ENCODE assay signal across 16 cellular contexts in the genomic region with DNA sequence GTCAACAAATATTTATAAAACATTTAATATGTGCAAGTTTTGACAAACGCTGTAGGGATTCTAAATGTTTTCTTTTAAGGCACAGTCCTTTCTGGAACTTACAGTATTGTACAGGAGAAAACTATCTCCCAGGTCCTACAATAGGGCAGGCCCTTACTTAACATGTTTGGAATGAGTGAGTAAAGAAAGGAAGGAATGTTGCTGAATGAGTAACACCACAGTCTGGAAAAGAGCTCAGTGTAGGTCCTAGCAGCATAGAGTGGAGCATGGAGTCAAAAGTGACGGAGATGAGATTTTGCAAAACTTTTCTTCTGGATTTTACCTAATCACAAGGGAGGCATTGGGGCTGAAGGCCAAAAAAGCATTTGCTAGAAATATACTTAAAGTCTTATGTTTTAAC. TPM values are rescaled to one million over a fixed set of nuclear protein-coding genes. Genes with fewer than 3 reads are reported as not detected.
DNase-seq lines count a peak whose midpoint lies in the region; ATAC-seq and TF ChIP-seq lines count a peak whose summit lies in the region.
"Had no signal": no experiment of that assay in that cellular context is flagged by ENCODE, and none has a peak within 500 bp of the region (broad histone marks: within the 10 kb centered on the region; RNA-seq: fewer than 3 reads in every experiment).

No MANE protein-coding gene starts in this region.

- H3K27me3 Mint-ChIP-seq in stimulated activated naive B cell treated with anti-CD40 and anti-IgM and Interleukin-4, amounts not matched to agents 10 μg/mL and 1 μg/mL and 100 μg/mL, for 72 hours, result no peaks in the 10 kb centered on the region

- peaks cover 11% of the 10 kb centered on the region for H3K4me1 ChIP-seq in foreskin keratinocyte
- H3K4me1 ChIP-seq: right lobe of liver had no signal

- H3K27ac Mint-ChIP-seq in stimulated activated naive B cell treated with anti-CD40 and anti-IgM and Interleukin-4, amounts not matched to agents 10 μg/mL and 1 μg/mL and 100 μg/mL, for 72 hours, result no peak overlapping the region
- H3K27ac Mint-ChIP-seq: naive thymus-derived CD8-positive, alpha-beta T cell had no signal

- no peak overlapping the region for H3K4me3 ChIP-seq in skeletal muscle cell (ENCODE audit: low read depth, low read length)
- H3K4me3 ChIP-seq: right lobe of liver had no signal

- TF ChIP-seq CTCF in foreskin keratinocyte (conservative IDR thresholded peaks at IDR 0.05), result no peak

- no peaks in the 10 kb centered on the region for H3K27me3 ChIP-seq in foreskin keratinocyte
- H3K27me3 ChIP-seq: right lobe of liver had no signal

- H3K4me1 Mint-ChIP-seq in stimulated activated naive B cell treated with anti-CD40 and anti-IgM and Interleukin-4, amounts not matched to agents 10 μg/mL and 1 μg/mL and 100 μg/mL, for 72 hours, result peaks cover 2 to 7% of the 10 kb centered on the region in 2 donors
- H3K4me1 Mint-ChIP-seq: CD4-positive, alpha-beta memory T cell; naive thymus-derived CD8-positive, alpha-beta T cell had no signal

- no peak overlapping the region for H3K4me3 Mint-ChIP-seq in stimulated activated naive B cell treated with anti-CD40 and anti-IgM and Interleukin-4, amounts not matched to agents 10 μg/mL and 1 μg/mL and 100 μg/mL, for 72 hours
- H3K4me3 Mint-ChIP-seq: CD4-positive, alpha-beta memory T cell; naive thymus-derived CD8-positive, alpha-beta T cell had no signal

- peak; percentile 21 for DNase-seq in HPDE6-E6E7 (ENCODE audit: extremely low spot score)
- peak; percentile 74 for DNase-seq in astrocyte of the hippocampus (ENCODE audit: low read depth, low spot score)
- peak; percentile 64 to 85 for DNase-seq in foreskin keratinocyte
- peak; percentile 61 for DNase-seq in skeletal muscle cell (ENCODE audit: low read depth)
- no peak for DNase-seq in erythroblast (lab: John Stamatoyannopoulos, UW)
- DNase-seq in stimulated activated naive B cell treated with anti-CD40 and anti-IgM and Interleukin-4, amounts not matched to agents 10 μg/mL and 1 μg/mL and 100 μg/mL, for 72 hours, result no peak
- DNase-seq in H4 (ENCODE audit: low spot score), result no peak
- DNase-seq: CD4-positive, alpha-beta memory T cell; KG1; naive thymus-derived CD8-positive, alpha-beta T cell; NCI-H1694; NCI-H526 treated with DMSO at 0.1 percent for 48 hours; right lobe of liver; substantia nigra had no signal

- H3K36me3 Mint-ChIP-seq in stimulated activated naive B cell treated with anti-CD40 and anti-IgM and Interleukin-4, amounts not matched to agents 10 μg/mL and 1 μg/mL and 100 μg/mL, for 72 hours, result peaks cover 14 to 15% of the 10 kb centered on the region in 2 donors

- ATAC-seq in foreskin keratinocyte (peak; percentile 98), GM19467 (IDR thresholded peaks at IDR 0.05; ENCODE audit: unreplicated experiment) (no peak)
- no peak for ATAC-seq in stimulated activated naive B cell treated with anti-CD40 and anti-IgM and Interleukin-4, amounts not matched to agents 10 μg/mL and 1 μg/mL and 100 μg/mL, for 72 hours (replicated peaks)
- ATAC-seq: naive thymus-derived CD8-positive, alpha-beta T cell; Right ventricle myocardium inferior had no signal

- no peak overlapping the region for H3K27ac ChIP-seq in foreskin keratinocyte
- H3K27ac ChIP-seq: right lobe of liver had no signal

- H3K9me3 Mint-ChIP-seq in stimulated activated naive B cell treated with anti-CD40 and anti-IgM and Interleukin-4, amounts not matched to agents 10 μg/mL and 1 μg/mL and 100 μg/mL, for 72 hours, result peaks cover 11 to 18% of the 10 kb centered on the region in 2 donors

- TF ChIP-seq POLR2A in erythroblast (IDR thresholded peaks at IDR 0.05; ENCODE audit: low read length), result no peak

RNA-seq across cellular contexts. Expression of gene ADD3, which starts 20.4 kb away (rescaled TPM):
- total RNA-seq in foreskin keratinocyte, result 30.2 and 30.3 TPM in 2 replicates
- polyA plus RNA-seq in foreskin keratinocyte, result 5.6 and 7.1 TPM in 2 replicates
- 457 and 546 TPM in 2 replicates for total RNA-seq in H4 (2014; rRNA removed; shearing (Covaris generic))

Comparison
In these comparisons a context has a peak if more than half of its experiments do, and no peak if none do; other contexts are left out.
1. DNase-seq: peak in HPDE6-E6E7 (single experiment), astrocyte of the hippocampus (single experiment), foreskin keratinocyte (2 of 2) and skeletal muscle cell (single experiment); none in erythroblast (0 of 2), stimulated activated naive B cell treated with anti-CD40 and anti-IgM and Interleukin-4, amounts not matched to agents 10 μg/mL and 1 μg/mL and 100 μg/mL, for 72 hours (single experiment) and H4 (single experiment).
2. RNA of gene ADD3, which starts 20.4 kb away (total RNA-seq): 457 to 546 TPM in H4; 30.2 to 30.3 TPM in foreskin keratinocyte; every median in the first group is over 10 times any median in the second.